Comparison of ENCODE assay signal across 8 cellular contexts in genomic region chr3:193970773-193971206, GRCh38.
DNase-seq lines count a peak whose midpoint lies in the region; ATAC-seq lines count a peak whose summit lies in the region.
"Had no signal": no experiment of that assay in that cellular context is flagged by ENCODE, and none has a peak within 500 bp of the region (broad histone marks: within the 10 kb centered on the region; RNA-seq: fewer than 3 reads in every experiment).

No MANE protein-coding gene starts in this region.

- H3K79me2 ChIP-seq in GM23248 (ENCODE audit: insufficient read depth): no peaks in the 10 kb centered on the region

- H3K27me3 Mint-ChIP-seq in activated T-helper 1 cell treated with anti-CD3 and anti-CD28 coated beads, Interleukin-12 subunit alpha, Interleukin-12 subunit beta, Interleukin-2, Interleukin-4 antibody, amounts not matched to agents 30 ng/mL and 10 ng/mL and 1 ng/mL, durations not matched to agents 14 hours and 24 hours and 36 hours (ENCODE audit: insufficient read depth): peaks cover 56% of the 10 kb centered on the region

- WGBS in GM23248 (ENCODE audit: low coverage in 1 of 2, low lambda C conversion rate in 2 of 2, missing lambda C conversion rate in 2 of 2), 2 experiments: 69 to 70% methylated on average over 3 of the region's 3 CpGs

- ATAC-seq in GM19351 (IDR thresholded peaks at IDR 0.05; ENCODE audit: unreplicated experiment) (peak; percentile 28), HG03097 (IDR thresholded peaks at IDR 0.05; ENCODE audit: low FRiP score, unreplicated experiment) (peak; percentile 32)

- H3K4me1 Mint-ChIP-seq in activated T-helper 1 cell treated with anti-CD3 and anti-CD28 coated beads, Interleukin-12 subunit alpha, Interleukin-12 subunit beta, Interleukin-2, Interleukin-4 antibody, amounts not matched to agents 30 ng/mL and 10 ng/mL and 1 ng/mL, durations not matched to agents 14 hours and 24 hours and 36 hours (ENCODE audit: low read depth): peaks cover 48% of the 10 kb centered on the region

- H3K27me3 ChIP-seq in GM23248 (replicated peaks; ENCODE audit: insufficient read depth): peaks cover 42% of the 10 kb centered on the region

- in situ Hi-C loops in GM23248 (cut with MboI): no loop called here

- no peaks in the 10 kb centered on the region for H3K9me3 Mint-ChIP-seq in activated T-helper 1 cell treated with anti-CD3 and anti-CD28 coated beads, Interleukin-12 subunit alpha, Interleukin-12 subunit beta, Interleukin-2, Interleukin-4 antibody, amounts not matched to agents 30 ng/mL and 10 ng/mL and 1 ng/mL, durations not matched to agents 14 hours and 24 hours and 36 hours

- no peak overlapping the region for H3K27ac ChIP-seq in GM23248

- H3K4me3 ChIP-seq in GM23248: no peak overlapping the region

- H3K36me3 Mint-ChIP-seq in activated T-helper 1 cell treated with anti-CD3 and anti-CD28 coated beads, Interleukin-12 subunit alpha, Interleukin-12 subunit beta, Interleukin-2, Interleukin-4 antibody, amounts not matched to agents 30 ng/mL and 10 ng/mL and 1 ng/mL, durations not matched to agents 14 hours and 24 hours and 36 hours (ENCODE audit: low read depth): peaks cover 4% of the 10 kb centered on the region

- H3K36me3 ChIP-seq in GM23248 (ENCODE audit: low read depth): no peaks in the 10 kb centered on the region

- H2AFZ ChIP-seq in GM23248: no peak overlapping the region

- no peak for DNase-seq in activated T-helper 1 cell treated with anti-CD3 and anti-CD28 coated beads, Interleukin-12 subunit alpha, Interleukin-12 subunit beta, Interleukin-2, Interleukin-4 antibody, amounts not matched to agents 30 ng/mL and 10 ng/mL and 1 ng/mL, durations not matched to agents 14 hours and 24 hours and 36 hours (ENCODE audit: low spot score)
- peak; percentile 19 for DNase-seq in renal cortical epithelial cell (ENCODE audit: low read depth)
- DNase-seq in kidney glomerular epithelial cell (lab: John Stamatoyannopoulos, UW): no peak
- no peak for DNase-seq in GM23248
- DNase-seq in NCI-H2196 (lab: John Stamatoyannopoulos, UW; ENCODE audit: unreplicated experiment): no peak
- DNase-seq: activated CD8-positive, alpha-beta memory T cell treated with anti-CD3 and anti-CD28 coated beads, Interleukin-2, amount 50 U/mL, for 4 hours had no signal

- no peak overlapping the region for H3K27ac Mint-ChIP-seq in activated T-helper 1 cell treated with anti-CD3 and anti-CD28 coated beads, Interleukin-12 subunit alpha, Interleukin-12 subunit beta, Interleukin-2, Interleukin-4 antibody, amounts not matched to agents 30 ng/mL and 10 ng/mL and 1 ng/mL, durations not matched to agents 14 hours and 24 hours and 36 hours

- no peak overlapping the region for H3K9ac ChIP-seq in GM23248

- H4K20me1 ChIP-seq in GM23248 (ENCODE audit: insufficient read depth): no peaks in the 10 kb centered on the region

- intact Hi-C loops in activated T-helper 1 cell treated with anti-CD3 and anti-CD28 coated beads, Interleukin-12 subunit alpha, Interleukin-12 subunit beta, Interleukin-2, Interleukin-4 antibody, amounts not matched to agents 30 ng/mL and 10 ng/mL and 1 ng/mL, durations not matched to agents 14 hours and 24 hours and 36 hours (cut with micrococcal nuclease): loop anchor here (1.0 to 2.0 kb wide), 2 partner anchors 7 to 550 kb away; no protein-coding TSS in a partner anchor

- H3K9me2 ChIP-seq in GM23248 (ENCODE audit: insufficient read depth): no peaks in the 10 kb centered on the region

- peak overlapping the region; percentile 31 for H3K4me3 Mint-ChIP-seq in activated T-helper 1 cell treated with anti-CD3 and anti-CD28 coated beads, Interleukin-12 subunit alpha, Interleukin-12 subunit beta, Interleukin-2, Interleukin-4 antibody, amounts not matched to agents 30 ng/mL and 10 ng/mL and 1 ng/mL, durations not matched to agents 14 hours and 24 hours and 36 hours

- H3K4me2 ChIP-seq in GM23248 (ENCODE audit: unreplicated experiment): no peak overlapping the region

- H3K9me3 ChIP-seq in GM23248 (ENCODE audit: low read depth): no peaks in the 10 kb centered on the region

- no peaks in the 10 kb centered on the region for H3F3A ChIP-seq in GM23248 (ENCODE audit: insufficient read depth)

- peaks cover 10% of the 10 kb centered on the region for H3K4me1 ChIP-seq in GM23248 (ENCODE audit: insufficient read depth)
